4 cellular contexts compared by ENCODE assay signal in genomic region chrY:16831364-16831763, GRCh38.
DNase-seq lines count a peak whose midpoint lies in the region; ATAC-seq and TF ChIP-seq lines count a peak whose summit lies in the region.
"Not testable (repeated sequence)": the region's sequence is repeated elsewhere in the genome, so short reads cannot be mapped to it uniquely, and the experiment has no call there.

No MANE protein-coding gene starts in this region.

- H2BK12ac ChIP-seq in mesenchymal stem cell (ENCODE audit: low read length in 2 of 2) = not testable (repeated sequence)

- H3K4me2 ChIP-seq in OCI-LY3 (ENCODE audit: low read length) = peak overlapping the region; percentile 56
- not testable (repeated sequence) for H3K4me2 ChIP-seq in mesenchymal stem cell (ENCODE audit: low read length, poor library complexity, severe bottlenecking)

- not testable (repeated sequence) for H3K18ac ChIP-seq in mesenchymal stem cell (ENCODE audit: low read depth in 1 of 2, low read length in 2 of 2)

- not testable (repeated sequence) for H3K9me3 ChIP-seq in OCI-LY3 (ENCODE audit: insufficient read depth, low read length); body of pancreas; mesenchymal stem cell (ENCODE audit: control insufficient read depth, low read length)

- H3K4ac ChIP-seq in mesenchymal stem cell (ENCODE audit: low read depth in 1 of 2, low read length in 2 of 2) = not testable (repeated sequence)

- TF ChIP-seq POLR2A in body of pancreas (IDR thresholded peaks at IDR 0.05) = peak in 1 of 3 donors; percentile 15

- not testable (repeated sequence) for H4K8ac ChIP-seq in mesenchymal stem cell (ENCODE audit: low read length)

- H3K36me3 ChIP-seq in OCI-LY3 (replicated peaks; ENCODE audit: low read depth, low read length); body of pancreas (replicated peaks in 1 of 2; ENCODE audit: insufficient read depth in 1 of 2, low read depth in 2 of 2); mesenchymal stem cell (ENCODE audit: control insufficient read depth in 1 of 2, insufficient read depth in 2 of 2, low read depth in 1 of 2, low read length in 2 of 2): not testable (repeated sequence)

- WGBS in body of pancreas, 2 donors = 27 to 33% methylated on average over 3 of the region's 4 CpGs
- no CpG with 5 or more reads among the region's 4 CpGs for WGBS in mesenchymal stem cell

- not testable (repeated sequence) for H4K91ac ChIP-seq in mesenchymal stem cell (ENCODE audit: low read length)

- not testable (repeated sequence) for H3K79me1 ChIP-seq in mesenchymal stem cell (replicated peaks; ENCODE audit: low read length, poor library complexity, severe bottlenecking)

- H3K23ac ChIP-seq in mesenchymal stem cell (ENCODE audit: low read length in 2 of 2) = not testable (repeated sequence)

- not testable (repeated sequence) for H2AK5ac ChIP-seq in mesenchymal stem cell (ENCODE audit: low read length, severe bottlenecking)

- not testable (repeated sequence) for H3K27me3 ChIP-seq in OCI-LY3 (ENCODE audit: low read depth, low read length); body of pancreas; mesenchymal stem cell (ENCODE audit: control insufficient read depth in 1 of 2, insufficient read depth in 1 of 2, low read length in 2 of 2)

- H2AFZ ChIP-seq in OCI-LY3 (ENCODE audit: low read depth, low read length) = peak overlapping the region; percentile 81; the same call in 1 of the 2 replicates
- not testable (repeated sequence) for H2AFZ ChIP-seq in mesenchymal stem cell (ENCODE audit: low read depth, low read length)

- H3K79me2 ChIP-seq in OCI-LY3 (ENCODE audit: low read length) = not testable (repeated sequence)

- peak overlapping the region; percentile 35; the same call in 1 of the 2 replicates for H3K4me3 ChIP-seq in OCI-LY3 (ENCODE audit: low read length)
- H3K4me3 ChIP-seq in body of pancreas; mesenchymal stem cell (ENCODE audit: insufficient read depth in 1 of 2, low read depth in 1 of 2, low read length in 2 of 2): not testable (repeated sequence)

- peak overlapping the region; percentile 59; the same call in 1 of the 2 replicates for H3K9ac ChIP-seq in OCI-LY3 (ENCODE audit: low read length)
- not testable (repeated sequence) for H3K9ac ChIP-seq in mesenchymal stem cell (ENCODE audit: low read length)

- H3K14ac ChIP-seq in mesenchymal stem cell (ENCODE audit: low read length in 2 of 2) = not testable (repeated sequence)

- peak in 2 of 4 donors; percentile 2 to 7 for DNase-seq in body of pancreas
- peak; percentile 49 for DNase-seq in glomerular visceral epithelial cell (ENCODE audit: extremely low spot score)
- not testable (repeated sequence) for DNase-seq in mesenchymal stem cell

- not testable (repeated sequence) for TF ChIP-seq CTCF in OCI-LY3 (IDR thresholded peaks at IDR 0.05; ENCODE audit: low read depth, low read length); body of pancreas (IDR thresholded peaks at IDR 0.05)

- intact Hi-C loops in body of pancreas (cut with DNase I) = not testable (repeated sequence)

- H4K20me1 ChIP-seq in OCI-LY3 (ENCODE audit: insufficient read depth, low read length) = not testable (repeated sequence)

- H2BK5ac ChIP-seq in mesenchymal stem cell (ENCODE audit: low read depth, low read length, poor library complexity, severe bottlenecking) = peak overlapping the region; percentile 73

- ATAC-seq in body of pancreas = peak; percentile 56

- H3K27ac ChIP-seq in OCI-LY3 (ENCODE audit: low read length) (peak overlapping the region; percentile 85), body of pancreas (peak overlapping the region in 2 of 4 donors; percentile 66 to 72), mesenchymal stem cell (ENCODE audit: low read length, poor library complexity, severe bottlenecking) (peak overlapping the region; percentile 98)

- H2BK15ac ChIP-seq in mesenchymal stem cell (ENCODE audit: low read depth, poor library complexity, severe bottlenecking) = not testable (repeated sequence)

- peaks cover 27% of the 10 kb centered on the region for H3K4me1 ChIP-seq in OCI-LY3 (ENCODE audit: low read length)
- H3K4me1 ChIP-seq in body of pancreas; mesenchymal stem cell (ENCODE audit: control insufficient read depth, insufficient read depth, low read depth, low read length): not testable (repeated sequence)

- H2BK120ac ChIP-seq in mesenchymal stem cell (ENCODE audit: low read depth, low read length) = not testable (repeated sequence)
